26 cellular contexts compared by ENCODE assay signal in genomic region chr2:195592101-195592500, GRCh38.
A peak's percentile ranks its signal among the peaks of the same experiment; 100 is the strongest.
DNase-seq lines count a peak whose midpoint lies in the region; ATAC-seq and TF ChIP-seq lines count a peak whose summit lies in the region.
"Had no signal": no experiment of that assay in that cellular context is flagged by ENCODE, and none has a peak within 500 bp of the region (broad histone marks: within the 10 kb centered on the region; RNA-seq: fewer than 3 reads in every experiment).

No MANE protein-coding gene starts in this region.

- H3K4me3 ChIP-seq in HUES6 (ENCODE audit: low read depth, low read length) (no peak overlapping the region), iPS-18a (ENCODE audit: low read length) (no peak overlapping the region), thyroid gland (replicated peaks in 1 of 3) (no peak overlapping the region), adrenal gland (no peak overlapping the region)

- no peaks in the 10 kb centered on the region for H3K9me3 ChIP-seq in HUES6 (ENCODE audit: control insufficient read depth, insufficient read depth, low read depth, low read length)
- H3K9me3 ChIP-seq in iPS-18a (ENCODE audit: control insufficient read depth, low read depth, low read length) = no peaks in the 10 kb centered on the region
- no peaks in the 10 kb centered on the region for H3K9me3 ChIP-seq in thyroid gland
- no peaks in the 10 kb centered on the region for H3K9me3 ChIP-seq in adrenal gland (replicated peaks in 1 of 3)
- H3K9me3 ChIP-seq: BE2C had no signal

- ATAC-seq in GM18867 (IDR thresholded peaks at IDR 0.05; ENCODE audit: unreplicated experiment) (no peak), HG02571 (IDR thresholded peaks at IDR 0.05; ENCODE audit: unreplicated experiment) (no peak)

- H3K4me1 ChIP-seq in HUES6 (ENCODE audit: control insufficient read depth, insufficient read depth, low read length) (peaks cover 32% of the 10 kb centered on the region), iPS-18a (ENCODE audit: control insufficient read depth, low read depth, low read length) (peaks cover 34% of the 10 kb centered on the region), thyroid gland (peaks cover 56 to 67% of the 10 kb centered on the region in 2 donors), adrenal gland (replicated peaks in 1 of 2) (peaks cover 6 to 17% of the 10 kb centered on the region in 2 donors)
- H3K4me1 ChIP-seq: BE2C had no signal

- H3K9ac ChIP-seq in HUES6 (ENCODE audit: low read length) = no peak overlapping the region
- peak overlapping the region; percentile 14 for H3K9ac ChIP-seq in iPS-18a (ENCODE audit: low read length)

- peaks cover 2% of the 10 kb centered on the region; the same call in 1 of the 2 replicates for H3K36me3 ChIP-seq in HUES6 (ENCODE audit: control insufficient read depth, insufficient read depth, low read length)
- no peaks in the 10 kb centered on the region for H3K36me3 ChIP-seq in iPS-18a (ENCODE audit: control insufficient read depth, low read depth, low read length)
- H3K36me3 ChIP-seq in thyroid gland = no peaks in the 10 kb centered on the region
- H3K36me3 ChIP-seq in adrenal gland (replicated peaks in 1 of 2) = no peaks in the 10 kb centered on the region
- H3K36me3 ChIP-seq: BE2C had no signal

- no peak for TF ChIP-seq POLR2A in thyroid gland (IDR thresholded peaks at IDR 0.05)
- no peak for TF ChIP-seq POLR2A in adrenal gland (IDR thresholded peaks at IDR 0.05)

- intact Hi-C loops in thyroid gland (cut with DNase I) (no loop called here), adrenal gland (cut with DNase I) (no loop called here)

- TF ChIP-seq CTCF in thyroid gland (IDR thresholded peaks at IDR 0.05) (no peak), adrenal gland (IDR thresholded peaks at IDR 0.05) (no peak)

- WGBS in thyroid gland, 2 donors = 92 to 94% methylated on average over 2 of the region's 2 CpGs
- 81 to 100% (median 91%) methylated on average over 2 of the region's 2 CpGs for WGBS in adrenal gland, 4 donors

- DNase-seq in thyroid gland (no peak), adrenal gland (no peak)
- DNase-seq: BE2C; CD8-positive, alpha-beta memory T cell; DMS 273 treated with DMSO at 0.1 percent for 48 hours; DMS79; GF-D8; HCEC 1CT; Kasumi-1; MV-4-11; NCI-H1105; NCI-H1436 treated with DMSO at 0.1 percent for 48 hours; NCI-H187 treated with DMSO at 0.1 percent for 48 hours; NCI-H2107; NCI-H446; NCI-H526; NCI-H82; NK-92 treated with Interleukin-12 subunit alpha and Interleukin-12 subunit beta, amount 100 ng/mL, for 24 hours; SHP77; T-helper 1 cell had no signal

- H3K27ac ChIP-seq in HUES6 (ENCODE audit: low read depth, low read length) = peak overlapping the region; percentile 9; the same call in 1 of the 2 replicates
- peak overlapping the region; percentile 18 for H3K27ac ChIP-seq in angular gyrus (ENCODE audit: low read depth, low read length)
- no peak overlapping the region for H3K27ac ChIP-seq in iPS-18a (ENCODE audit: low read length)
- peak overlapping the region; percentile 75 to 84 (median 79) for H3K27ac ChIP-seq in thyroid gland
- no peak overlapping the region for H3K27ac ChIP-seq in adrenal gland
- H3K27ac ChIP-seq: RWPE1 had no signal

- H3K27me3 ChIP-seq in HUES6 (ENCODE audit: control insufficient read depth, insufficient read depth, low read length) = no peaks in the 10 kb centered on the region
- no peaks in the 10 kb centered on the region for H3K27me3 ChIP-seq in iPS-18a (ENCODE audit: control insufficient read depth, insufficient read depth, low read length)
- no peaks in the 10 kb centered on the region for H3K27me3 ChIP-seq in thyroid gland
- no peaks in the 10 kb centered on the region for H3K27me3 ChIP-seq in adrenal gland
- H3K27me3 ChIP-seq: BE2C had no signal

Comparison
In these comparisons a context has a peak if more than half of its experiments do, and no peak if none do; other contexts are left out.
1. H3K27ac ChIP-seq: peak in HUES6 (single experiment), angular gyrus (single experiment) and thyroid gland (3 of 3); none in iPS-18a (single experiment) and adrenal gland (0 of 5).